Comparison of ENCODE assay signal across 8 cellular contexts in genomic region chr3:179452166-179452544, GRCh38. TPM values are rescaled to one million over a fixed set of nuclear protein-coding genes. Genes with fewer than 3 reads are reported as not detected.
DNase-seq lines count a peak whose midpoint lies in the region; ATAC-seq, FAIRE-seq and TF ChIP-seq lines count a peak whose summit lies in the region.

No MANE protein-coding gene starts in this region.

- H3K9me3 ChIP-seq in HepG2 (ENCODE audit: low read length) (no peaks in the 10 kb centered on the region), upper lobe of left lung (no peaks in the 10 kb centered on the region)

- no peaks in the 10 kb centered on the region for H3K79me2 ChIP-seq in HepG2 (ENCODE audit: insufficient read depth, low read length)

- no peak for ATAC-seq in HepG2
- ATAC-seq in upper lobe of left lung (ENCODE audit: low FRiP score in 2 of 2), result no peak
- ATAC-seq in HG03139 (IDR thresholded peaks at IDR 0.05; ENCODE audit: unreplicated experiment), result no peak

- peaks cover 58% of the 10 kb centered on the region for H3K27me3 Mint-ChIP-seq in activated naive CD4-positive, alpha-beta T cell treated with anti-CD3 and anti-CD28 coated beads, Interleukin-2, amount 10 ng/mL, durations not matched to agents 7 days and 5 days

- H4K20me1 ChIP-seq in HepG2 (ENCODE audit: insufficient read depth, low read length), result no peaks in the 10 kb centered on the region

- H3K4me1 ChIP-seq in HepG2 (ENCODE audit: insufficient read depth, low read length) (peaks cover 17% of the 10 kb centered on the region), upper lobe of left lung (peaks cover 8 to 26% (median 17%) of the 10 kb centered on the region in 4 donors)

- H3K4me2 ChIP-seq in HepG2 (ENCODE audit: low read depth, low read length), result peak overlapping the region; percentile 66

- no peak for DNase-seq in activated naive CD4-positive, alpha-beta T cell treated with anti-CD3 and anti-CD28 coated beads, Interleukin-2, amount 10 ng/mL, durations not matched to agents 7 days and 5 days
- no peak for DNase-seq in activated naive CD4-positive, alpha-beta T cell treated with anti-CD3 and anti-CD28 coated beads, Interleukin-2, amount 50 U/mL, for 16 hours
- DNase-seq in amniotic stem cell (lab: John Stamatoyannopoulos, UW), result peak; percentile 10
- DNase-seq in HepG2 (ENCODE audit: low spot score), result no peak
- DNase-seq in upper lobe of left lung, result no peak
- no peak for DNase-seq in NCI-H1436 (lab: John Stamatoyannopoulos, UW)
- DNase-seq in NCI-H446 treated with DMSO at 0.1 percent for 48 hours (lab: John Stamatoyannopoulos, UW), result no peak

- FAIRE-seq in HepG2 (lab: Jason Lieb, UNC), result no peak

- H3K4me3 ChIP-seq in HepG2 (replicated peaks in 1 of 3; ENCODE audit: insufficient read depth in 1 of 3, low read depth in 2 of 3, low read length in 3 of 3) (peak overlapping the region in 1 of 3 experiments; percentile 67; a peak in 1 of 6 replicates), upper lobe of left lung (peak overlapping the region in 3 of 4 donors; percentile 79 to 83 (median 81))

- H3K36me3 Mint-ChIP-seq in activated naive CD4-positive, alpha-beta T cell treated with anti-CD3 and anti-CD28 coated beads, Interleukin-2, amount 10 ng/mL, durations not matched to agents 7 days and 5 days, result no peaks in the 10 kb centered on the region

- intact Hi-C loops in HepG2 (cut with micrococcal nuclease; ENCODE audit: unreplicated experiment), result no loop called here

- H2AFZ ChIP-seq in HepG2 (ENCODE audit: low read length), result no peak overlapping the region

- TF ChIP-seq EP300 in HepG2 (IDR thresholded peaks at IDR 0.05; ENCODE audit: low read depth in 2 of 2, low read length in 2 of 2) (no peak), HepG2 (CRISPR knock-in tag; IDR thresholded peaks at IDR 0.05; ENCODE audit: borderline replicate concordance) (no peak), upper lobe of left lung (IDR thresholded peaks at IDR 0.05) (no peak)

- POLR2A ChIA-PET in HepG2 (lab: Yijun Ruan, JAX), result no interaction called here

- no TSS peak for BruUV-seq in HepG2 (replicated peaks; lab: Mats Ljungman, UMichigan)

- WGBS in HepG2 (ENCODE audit: low lambda C conversion rate), result 58% methylated on average over 7 of the region's 7 CpGs
- WGBS in upper lobe of left lung, 2 donors, result 39% methylated on average over 7 of the region's 7 CpGs

- H3K9me3 Mint-ChIP-seq in activated naive CD4-positive, alpha-beta T cell treated with anti-CD3 and anti-CD28 coated beads, Interleukin-2, amount 10 ng/mL, durations not matched to agents 7 days and 5 days, result no peaks in the 10 kb centered on the region

- H3K27ac Mint-ChIP-seq in activated naive CD4-positive, alpha-beta T cell treated with anti-CD3 and anti-CD28 coated beads, Interleukin-2, amount 10 ng/mL, durations not matched to agents 7 days and 5 days, result no peak overlapping the region

- in situ Hi-C loops in HepG2 (cut with HindIII; ENCODE audit: extremely low pct_ligation_motif_present, low pct_unique_long_range_greater_than_20kb), result loop anchor here (5.0 kb wide), 1 partner anchor 105 kb away; no protein-coding TSS in a partner anchor

- H3K36me3 ChIP-seq in HepG2 (replicated peaks in 1 of 2; ENCODE audit: control insufficient read depth in 1 of 2, insufficient read depth in 2 of 2, low read length in 2 of 2) (no peaks in the 10 kb centered on the region), upper lobe of left lung (no peaks in the 10 kb centered on the region)

- no peak for TF ChIP-seq POLR2A in HepG2 (IDR thresholded peaks at IDR 0.05; ENCODE audit: insufficient read depth in 1 of 2, low read depth in 2 of 2, low read length in 2 of 2)
- no peak for TF ChIP-seq POLR2A in upper lobe of left lung (IDR thresholded peaks at IDR 0.05)

- H3K4me3 Mint-ChIP-seq in activated naive CD4-positive, alpha-beta T cell treated with anti-CD3 and anti-CD28 coated beads, Interleukin-2, amount 10 ng/mL, durations not matched to agents 7 days and 5 days, result peak overlapping the region; percentile 78

- no peak for TF ChIP-seq CTCF in HepG2 (CRISPR knock-in tag; IDR thresholded peaks at IDR 0.05)
- TF ChIP-seq CTCF in upper lobe of left lung (IDR thresholded peaks at IDR 0.05), result no peak

- no peak for TF ChIP-seq RAD21 in HepG2 (CRISPR knock-in tag; IDR thresholded peaks at IDR 0.05)

- peaks cover 26% of the 10 kb centered on the region for H3K4me1 Mint-ChIP-seq in activated naive CD4-positive, alpha-beta T cell treated with anti-CD3 and anti-CD28 coated beads, Interleukin-2, amount 10 ng/mL, durations not matched to agents 7 days and 5 days

- H3K9ac ChIP-seq in HepG2 (ENCODE audit: insufficient read depth, low read depth, low read length), result no peak overlapping the region

- peaks cover 0 to 28% of the 10 kb centered on the region in 2 experiments; a peak in 3 of 5 replicates for H3K27me3 ChIP-seq in HepG2 (ENCODE audit: control insufficient read depth in 1 of 2, insufficient read depth in 2 of 2, low read length in 2 of 2)
- H3K27me3 ChIP-seq in upper lobe of left lung, result no peaks in the 10 kb centered on the region

- CTCF ChIA-PET in activated naive CD4-positive, alpha-beta T cell treated with anti-CD3 and anti-CD28 coated beads, Interleukin-2, amount 10 ng/mL, durations not matched to agents 7 days and 5 days (lab: Charles Lee), result no interaction called here
- CTCF ChIA-PET in HepG2 (lab: Yijun Ruan, JAX; ENCODE audit: low intra/inter-chr PET ratio, low total read pairs), result no interaction called here

- H3K27ac ChIP-seq in HepG2 (ENCODE audit: extremely low read length, insufficient read depth, low read length) (no peak overlapping the region), upper lobe of left lung (peak overlapping the region; percentile 91 to 96 (median 94))

TF ChIP-seq in HepG2, 621 proteins besides CTCF, POLR2A, EP300 and RAD21:
- TF ChIP-seq CBX2 (IDR thresholded peaks at IDR 0.05; ENCODE audit: low read depth, low read length) (peak; percentile 80), CBX2 (CRISPR knock-in tag; IDR thresholded peaks at IDR 0.05; ENCODE audit: low read depth) (no peak; the same call in 1 of the 2 replicates), ZNF337 (CRISPR knock-in tag; IDR thresholded peaks at IDR 0.05; ENCODE audit: borderline replicate concordance, low read depth) (no peak), ZNF530 (CRISPR knock-in tag; IDR thresholded peaks at IDR 0.05; ENCODE audit: low read depth) (no peak)

RNA-seq across cellular contexts. Expression of gene GNB4, which starts 0.9 kb away (rescaled TPM):
- total RNA-seq in HepG2 (2016; rRNA removed; fragmentation: Illumina TruSeq; extraction: Trizol) (0.13 and 0.36 TPM in 2 replicates), upper lobe of left lung (10 to 100 TPM; 19.8 to 45.2 (median 28.6) TPM)
- not detected in 2 replicates for total RNA-seq in HepG2 (2016; cell fraction: cytosol; rRNA removed; fragmentation: Illumina TruSeq; extraction: Trizol; ENCODE audit: low read depth)
- total RNA-seq in HepG2 (2016; cell fraction: insoluble cytoplasmic fraction; rRNA removed; fragmentation: Illumina TruSeq; extraction: Trizol), result 0.18 and 0.22 TPM in 2 replicates
- total RNA-seq in HepG2 (2016; cell fraction: membrane; rRNA removed; fragmentation: Illumina TruSeq; extraction: Trizol), result 0.10 and 0.22 TPM in 2 replicates
- total RNA-seq in HepG2 (2016; cell fraction: nucleus; rRNA removed; fragmentation: Illumina TruSeq; extraction: Trizol), result 0.09 and 0.13 TPM in 2 replicates
- polyA plus RNA-seq in HepG2 (2011; rRNA removed), result 0.01 and 0.07 TPM in 2 replicates
- 0.01 and 0.04 TPM in 2 replicates for polyA plus RNA-seq in HepG2 (2011; cell fraction: cytosol; rRNA removed)
- not detected in 2 replicates for polyA plus RNA-seq in HepG2 (2011; cell fraction: nucleus; rRNA removed)
- 0.25 and 0.31 TPM in 2 replicates for polyA plus RNA-seq in HepG2 (2012)
- polyA plus RNA-seq in HepG2 (2016; cell fraction: cytosol; fragmentation: Illumina TruSeq; extraction: Trizol; ENCODE audit: low read depth), result 0.01 TPM in 1 of 2 replicates, not detected in the other
- 0.19 and 0.20 TPM in 2 replicates for polyA plus RNA-seq in HepG2 (2016; cell fraction: insoluble cytoplasmic fraction; fragmentation: Illumina TruSeq; extraction: Trizol; ENCODE audit: low read depth)
- 0.02 and 0.05 TPM in 2 replicates for polyA plus RNA-seq in HepG2 (2016; cell fraction: membrane; fragmentation: Illumina TruSeq; extraction: Trizol; ENCODE audit: low read depth)
- polyA plus RNA-seq in HepG2 (2016; cell fraction: nucleus; fragmentation: Illumina TruSeq; extraction: Trizol; ENCODE audit: insufficient read depth, low read depth), result not detected in 2 replicates
- polyA minus RNA-seq in HepG2 (2011; rRNA and poly(A)+ RNA removed; ENCODE audit: low replicate concordance), result 0.66 and 46.6 TPM in 2 replicates
- 0.20 and 0.53 TPM in 2 replicates for polyA minus RNA-seq in HepG2 (2011; cell fraction: cytosol; rRNA and poly(A)+ RNA removed)
- 0.26 and 0.75 TPM in 2 replicates for polyA minus RNA-seq in HepG2 (2011; cell fraction: nucleus; rRNA and poly(A)+ RNA removed)

Comparison
In these comparisons a context has a peak if more than half of its experiments do, and no peak if none do; other contexts are left out.
1. RNA of gene GNB4, which starts 0.9 kb away (total RNA-seq): 19.8 to 45.2 TPM in upper lobe of left lung; 0.09 to 0.36 TPM in HepG2; every median in the first group is over 10 times any median in the second.